ENCODE assay signal across 17 cellular contexts in the genomic region with DNA sequence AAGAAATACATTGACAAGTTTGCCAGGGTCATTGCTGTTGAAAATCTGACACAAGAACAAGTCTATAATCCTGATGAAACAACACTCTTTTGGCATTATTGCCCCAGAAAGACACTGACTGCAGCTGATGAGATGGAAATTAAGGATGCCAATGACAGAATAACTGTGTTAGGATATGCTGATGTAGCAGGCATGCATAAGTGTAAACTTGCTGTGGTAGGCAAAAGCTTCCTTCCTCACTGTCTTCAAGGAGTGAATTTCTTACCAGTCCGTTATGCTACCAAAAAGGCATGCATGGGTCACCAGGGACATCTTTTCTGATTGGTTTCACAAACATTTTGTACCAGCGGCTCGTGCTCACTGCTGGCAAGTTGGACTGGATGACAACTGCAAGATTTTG.
"Had no signal": no experiment of that assay in that cellular context is flagged by ENCODE, and none has a peak within 500 bp of the region (broad histone marks: within the 10 kb centered on the region; RNA-seq: fewer than 3 reads in every experiment).

No MANE protein-coding gene starts in this region.

- FAIRE-seq: frontal cortex, keratinocyte, pancreas had no signal

- H3K27me3 ChIP-seq: pancreas, right lobe of liver, transverse colon, upper lobe of right lung had no signal

- DNase-seq: cerebellar nuclear complex; cortex of kidney; effector CD4-positive, alpha-beta T cell; head of caudate nucleus; left ventricle myocardium superior; lower lobe of right lung; natural killer cell; occipital lobe; pancreas; retina; right lobe of liver; stimulated activated CD4-positive, alpha-beta T cell treated with anti-CD3 and anti-CD28 coated beads, Interleukin-4, amount 100 ng/mL, for 4 hours; stimulated activated naive B cell treated with anti-CD40 and anti-IgM and Interleukin-4, amounts not matched to agents 10 μg/mL and 1 μg/mL and 100 μg/mL, for 72 hours; transverse colon; upper lobe of right lung had no signal

- H3K36me3 ChIP-seq: lower lobe of right lung, pancreas, right lobe of liver, transverse colon, upper lobe of right lung had no signal

- H3K4me3 ChIP-seq: lower lobe of right lung, pancreas, right lobe of liver, transverse colon, upper lobe of right lung had no signal

- ATAC-seq: left ventricle myocardium superior; lower lobe of right lung; natural killer cell; pancreas; stimulated activated naive B cell treated with anti-CD40 and anti-IgM and Interleukin-4, amounts not matched to agents 10 μg/mL and 1 μg/mL and 100 μg/mL, for 72 hours; upper lobe of right lung had no signal

- H3K27ac ChIP-seq: lower lobe of right lung, pancreas, right lobe of liver, transverse colon, upper lobe of right lung had no signal

- H3K4me1 ChIP-seq: lower lobe of right lung, pancreas, right lobe of liver, transverse colon, upper lobe of right lung had no signal

- H3K9me3 ChIP-seq: lower lobe of right lung, pancreas, right lobe of liver, transverse colon, upper lobe of right lung had no signal
